Comparison of ENCODE assay signal across 8 cellular contexts in the genomic region with DNA sequence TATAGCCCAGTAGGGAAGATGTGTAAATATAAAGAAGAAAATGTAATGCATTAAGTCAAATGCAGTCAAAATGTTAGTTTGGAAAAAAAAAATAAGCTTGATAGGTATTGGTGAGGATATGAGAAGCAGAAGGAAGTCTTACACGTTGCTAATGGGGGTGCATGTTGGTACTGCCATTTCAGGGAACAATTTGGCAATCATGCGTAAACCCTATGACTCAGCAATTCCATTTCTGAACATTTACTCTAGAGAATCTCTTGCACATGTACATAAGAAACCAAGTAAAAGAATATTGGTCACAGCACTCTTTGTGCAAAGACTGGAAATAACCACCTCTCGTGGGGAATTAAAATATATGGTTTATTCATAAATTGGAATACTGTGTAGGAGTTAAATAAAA. TPM values are rescaled to one million over a fixed set of nuclear protein-coding genes. Genes with fewer than 3 reads are reported as not detected.
DNase-seq lines count a peak whose midpoint lies in the region; ATAC-seq and TF ChIP-seq lines count a peak whose summit lies in the region.

No MANE protein-coding gene starts in this region.

- H3K36me3 Mint-ChIP-seq in CD4-positive, alpha-beta memory T cell = no peaks in the 10 kb centered on the region

- H3K4me3 Mint-ChIP-seq in CD4-positive, alpha-beta memory T cell = no peak overlapping the region

- peak overlapping the region in 34 of 59 donors; percentile 3 to 81 (median 40) for H3K27ac ChIP-seq in dorsolateral prefrontal cortex
- H3K27ac ChIP-seq in CD4-positive, alpha-beta memory T cell (ENCODE audit: low read depth, low read length) = no peak overlapping the region

- no peaks in the 10 kb centered on the region for H3K4me1 ChIP-seq in CD4-positive, alpha-beta memory T cell (ENCODE audit: insufficient read depth, low read length)

- H3K36me3 ChIP-seq in CD4-positive, alpha-beta memory T cell (ENCODE audit: insufficient read depth, low read length) = no peaks in the 10 kb centered on the region

- DNase-seq in EH (ENCODE audit: low read depth) (peak; percentile 82), NOMO-1 treated with dmso at 0.1 percent for 144 hours (lab: John Stamatoyannopoulos, UW; ENCODE audit: unreplicated experiment) (peak; percentile 62), dorsolateral prefrontal cortex (no peak), retinal pigment epithelial cell (ENCODE audit: low read depth) (peak; percentile 89)
- no peak for DNase-seq in activated CD8-positive, alpha-beta memory T cell treated with anti-CD3 and anti-CD28 coated beads for 24 hours
- no peak for DNase-seq in CD4-positive, alpha-beta memory T cell

- no peaks in the 10 kb centered on the region for H3K9me3 ChIP-seq in CD4-positive, alpha-beta memory T cell (ENCODE audit: control insufficient read depth in 1 of 2, low read length in 2 of 2)

- H3K4me1 Mint-ChIP-seq in CD4-positive, alpha-beta memory T cell = peaks cover 0 to 5% (median under 1%) of the 10 kb centered on the region in 4 donors

- TF ChIP-seq CTCF in dorsolateral prefrontal cortex (IDR thresholded peaks at IDR 0.05 in 54 of 56, conservative IDR thresholded peaks at IDR 0.05 in 2 of 56; ENCODE audit: low read depth in 1 of 56, partially characterized antibody in 56 of 56) = no peak
- TF ChIP-seq CTCF in retinal pigment epithelial cell (conservative IDR thresholded peaks at IDR 0.05; ENCODE audit: low read depth, low read length) = no peak

- peaks cover 0 to 2% of the 10 kb centered on the region in 2 donors for H3K27me3 Mint-ChIP-seq in CD4-positive, alpha-beta memory T cell

- CTCF ChIA-PET in CD4-positive, alpha-beta memory T cell (lab: Charles Lee; ENCODE audit: partially characterized antibody) = interaction anchor here (0.9 to 1.2 kb wide), 3 partner anchors 10 to 286 kb away, joined by 3 to 5 read pairs (median 3); no protein-coding TSS in a partner anchor

- intact Hi-C loops in dorsolateral prefrontal cortex (cut with DNase I) = no loop called here
- intact Hi-C loops in CD4-positive, alpha-beta memory T cell (cut with micrococcal nuclease) = no loop called here

- H3K27ac Mint-ChIP-seq in CD4-positive, alpha-beta memory T cell = no peak overlapping the region

- no peaks in the 10 kb centered on the region for H3K27me3 ChIP-seq in dorsolateral prefrontal cortex
- no peaks in the 10 kb centered on the region for H3K27me3 ChIP-seq in CD4-positive, alpha-beta memory T cell (ENCODE audit: insufficient read depth, low read length)

- POLR2A ChIA-PET in CD4-positive, alpha-beta memory T cell (lab: Charles Lee; ENCODE audit: partially characterized antibody) = no interaction called here

- H3K9me3 Mint-ChIP-seq in CD4-positive, alpha-beta memory T cell = no peaks in the 10 kb centered on the region

- H3K4me3 ChIP-seq in dorsolateral prefrontal cortex (no peak overlapping the region), retinal pigment epithelial cell (ENCODE audit: low read length) (no peak overlapping the region)
- no peak overlapping the region for H3K4me3 ChIP-seq in CD4-positive, alpha-beta memory T cell (ENCODE audit: low read length in 2 of 2)

- ATAC-seq in GM21717 (IDR thresholded peaks at IDR 0.05; ENCODE audit: unreplicated experiment) (peak; percentile 30), HG03159 (IDR thresholded peaks at IDR 0.05; ENCODE audit: unreplicated experiment) (no peak)

RNA-seq across cellular contexts. Expression of gene TIMP4, which starts 35.5 kb away (rescaled TPM):
- total RNA-seq in dorsolateral prefrontal cortex = 10 to 100 TPM in 2 of 120 experiments, 1 to 10 TPM in 116, under 1 TPM in 2; 0.64 to 11.3 (median 3.6) TPM
- total RNA-seq in CD4-positive, alpha-beta memory T cell = not detected
- not detected for polyA plus RNA-seq in CD4-positive, alpha-beta memory T cell

Comparison
In these comparisons a context has a peak if more than half of its experiments do, and no peak if none do; other contexts are left out.
1. DNase-seq: peak in EH (single experiment), NOMO-1 treated with dmso at 0.1 percent for 144 hours (single experiment) and retinal pigment epithelial cell (single experiment); none in dorsolateral prefrontal cortex (0 of 10), activated CD8-positive, alpha-beta memory T cell treated with anti-CD3 and anti-CD28 coated beads for 24 hours (single experiment) and CD4-positive, alpha-beta memory T cell (0 of 5).